In genomic region chr11:127052420-127052819, GRCh38 we compare ENCODE assay signal across 1 cellular context.
TF ChIP-seq lines count a peak whose summit lies in the region.

No MANE protein-coding gene starts in this region.

TF ChIP-seq in GM23338, 12 proteins besides CTCF, POLR2A, EP300 and RAD21:
- peak; percentile 38; the same call in 1 of the 2 replicates for TF ChIP-seq ZNF462 (CRISPR knock-in tag; IDR thresholded peaks at IDR 0.05)
- TF ChIP-seq JUNB (IDR thresholded peaks at IDR 0.05; ENCODE audit: unreplicated experiment) = no peak
TF ChIP-seq in GM23338: peak in this region for 1.
